ENCODE assay signal across 17 cellular contexts in genomic region chr6:137496392-137496767, GRCh38. TPM values are rescaled to one million over a fixed set of nuclear protein-coding genes. Genes with fewer than 3 reads are reported as not detected.
DNase-seq lines count a peak whose midpoint lies in the region; ATAC-seq, FAIRE-seq and TF ChIP-seq lines count a peak whose summit lies in the region.
"Had no signal": no experiment of that assay in that cellular context is flagged by ENCODE, and none has a peak within 500 bp of the region (broad histone marks: within the 10 kb centered on the region; RNA-seq: fewer than 3 reads in every experiment).

No MANE protein-coding gene starts in this region.

- no peaks in the 10 kb centered on the region for H3K9me3 ChIP-seq in T-helper 17 cell (ENCODE audit: control insufficient read depth, low read length, poor library complexity, severe bottlenecking)

- TF ChIP-seq CTCF in type B pancreatic cell (conservative IDR thresholded peaks at IDR 0.05) = no peak

- no peak for TF ChIP-seq POLR2A in H54 (IDR thresholded peaks at IDR 0.05; ENCODE audit: low read depth, low read length)

- H3K4me3 Mint-ChIP-seq in activated naive CD8-positive, alpha-beta T cell treated with anti-CD3 and anti-CD28 coated beads, Interleukin-2, amount 10 ng/mL, durations not matched to agents 7 days and 5 days = peak overlapping the region; percentile 51
- no peak overlapping the region for H3K4me3 Mint-ChIP-seq in activated naive CD8-positive, alpha-beta T cell treated with anti-CD3 and anti-CD28 coated beads for 36 hours
- H3K4me3 Mint-ChIP-seq in T-helper 17 cell = peak overlapping the region; percentile 66
- H3K4me3 Mint-ChIP-seq in type B pancreatic cell = peak overlapping the region; percentile 78

- peak overlapping the region; percentile 47 for H3K4me3 ChIP-seq in iPS-11a (ENCODE audit: low read depth, low read length)

- H3K36me3 Mint-ChIP-seq in activated naive CD8-positive, alpha-beta T cell treated with anti-CD3 and anti-CD28 coated beads, Interleukin-2, amount 10 ng/mL, durations not matched to agents 7 days and 5 days = no peaks in the 10 kb centered on the region
- no peaks in the 10 kb centered on the region for H3K36me3 Mint-ChIP-seq in activated naive CD8-positive, alpha-beta T cell treated with anti-CD3 and anti-CD28 coated beads for 36 hours
- H3K36me3 Mint-ChIP-seq in T-helper 17 cell (ENCODE audit: low read depth) (peaks cover 7% of the 10 kb centered on the region), type B pancreatic cell (peaks cover 3% of the 10 kb centered on the region)

- no peaks in the 10 kb centered on the region for H3K9me3 Mint-ChIP-seq in activated naive CD8-positive, alpha-beta T cell treated with anti-CD3 and anti-CD28 coated beads, Interleukin-2, amount 10 ng/mL, durations not matched to agents 7 days and 5 days
- no peaks in the 10 kb centered on the region for H3K9me3 Mint-ChIP-seq in activated naive CD8-positive, alpha-beta T cell treated with anti-CD3 and anti-CD28 coated beads for 36 hours
- no peaks in the 10 kb centered on the region for H3K9me3 Mint-ChIP-seq in type B pancreatic cell

- POLR2A ChIA-PET in activated naive CD8-positive, alpha-beta T cell treated with anti-CD3 and anti-CD28 coated beads, Interleukin-2, amount 10 ng/mL, durations not matched to agents 7 days and 5 days (lab: Charles Lee) = no interaction called here

- H3K27ac Mint-ChIP-seq in activated naive CD8-positive, alpha-beta T cell treated with anti-CD3 and anti-CD28 coated beads, Interleukin-2, amount 10 ng/mL, durations not matched to agents 7 days and 5 days = peak overlapping the region; percentile 39
- no peak overlapping the region for H3K27ac Mint-ChIP-seq in activated naive CD8-positive, alpha-beta T cell treated with anti-CD3 and anti-CD28 coated beads for 36 hours
- H3K27ac Mint-ChIP-seq in T-helper 17 cell = peak overlapping the region; percentile 51
- peak overlapping the region; percentile 59 for H3K27ac Mint-ChIP-seq in type B pancreatic cell

- ATAC-seq in activated naive CD8-positive, alpha-beta T cell treated with anti-CD3 and anti-CD28 coated beads, Interleukin-2, amount 10 ng/mL, durations not matched to agents 7 days and 5 days (ENCODE audit: low read depth) = no peak
- no peak for ATAC-seq in T-helper 17 cell
- ATAC-seq: Panc1 had no signal

- no peak for DNase-seq in activated naive CD8-positive, alpha-beta T cell treated with anti-CD3 and anti-CD28 coated beads, Interleukin-2, amount 10 ng/mL, durations not matched to agents 7 days and 5 days
- no peak for DNase-seq in activated naive CD8-positive, alpha-beta T cell treated with anti-CD3 and anti-CD28 coated beads for 36 hours
- DNase-seq in T-helper 17 cell = no peak
- DNase-seq in type B pancreatic cell (ENCODE audit: extremely low spot score, unreplicated experiment) = no peak
- no peak for DNase-seq in GDM1 (lab: John Stamatoyannopoulos, UW)
- no peak for DNase-seq in RPMI8226
- no peak for DNase-seq in H54 (ENCODE audit: insufficient read length, low spot score)
- DNase-seq: activated CD4-positive, alpha-beta T cell treated with anti-CD3 and anti-CD28 coated beads for 4 hours; AML-193; central memory CD4-positive, alpha-beta T cell; EL; KG1; NCI-H1417 treated with DMSO at 0.1 percent for 48 hours; NCI-H524 treated with DMSO at 0.1 percent for 48 hours; trophoblast cell had no signal

- FAIRE-seq in H54 (lab: Jason Lieb, UNC) = no peak

- peaks cover 89% of the 10 kb centered on the region for H3K27me3 Mint-ChIP-seq in activated naive CD8-positive, alpha-beta T cell treated with anti-CD3 and anti-CD28 coated beads, Interleukin-2, amount 10 ng/mL, durations not matched to agents 7 days and 5 days
- peaks cover 89% of the 10 kb centered on the region for H3K27me3 Mint-ChIP-seq in activated naive CD8-positive, alpha-beta T cell treated with anti-CD3 and anti-CD28 coated beads for 36 hours
- H3K27me3 Mint-ChIP-seq in T-helper 17 cell (peaks cover 76% of the 10 kb centered on the region), type B pancreatic cell (peaks cover 99% of the 10 kb centered on the region)

- peaks cover 40% of the 10 kb centered on the region for H3K4me1 Mint-ChIP-seq in activated naive CD8-positive, alpha-beta T cell treated with anti-CD3 and anti-CD28 coated beads, Interleukin-2, amount 10 ng/mL, durations not matched to agents 7 days and 5 days
- peaks cover 55% of the 10 kb centered on the region for H3K4me1 Mint-ChIP-seq in activated naive CD8-positive, alpha-beta T cell treated with anti-CD3 and anti-CD28 coated beads for 36 hours
- peaks cover 31% of the 10 kb centered on the region for H3K4me1 Mint-ChIP-seq in T-helper 17 cell
- peaks cover 6% of the 10 kb centered on the region for H3K4me1 Mint-ChIP-seq in type B pancreatic cell (ENCODE audit: unreplicated experiment)

RNA-seq across cellular contexts. Expression of gene OLIG3, which starts 2.2 kb away (rescaled TPM):
- total RNA-seq in activated naive CD8-positive, alpha-beta T cell treated with anti-CD3 and anti-CD28 coated beads, Interleukin-2, amount 10 ng/mL, durations not matched to agents 7 days and 5 days = not detected
- under 1 TPM; 0.10 to 0.21 TPM for total RNA-seq in activated naive CD8-positive, alpha-beta T cell treated with anti-CD3 and anti-CD28 coated beads for 36 hours
- total RNA-seq in T-helper 17 cell = under 1 TPM in 1 of 2 donors, not detected in 1; 0.12 TPM
- total RNA-seq in type B pancreatic cell (ENCODE audit: low replicate concordance) = 1.2 and 3.4 TPM in 2 replicates
